Comparison of ENCODE assay signal across 17 cellular contexts in the genomic region with DNA sequence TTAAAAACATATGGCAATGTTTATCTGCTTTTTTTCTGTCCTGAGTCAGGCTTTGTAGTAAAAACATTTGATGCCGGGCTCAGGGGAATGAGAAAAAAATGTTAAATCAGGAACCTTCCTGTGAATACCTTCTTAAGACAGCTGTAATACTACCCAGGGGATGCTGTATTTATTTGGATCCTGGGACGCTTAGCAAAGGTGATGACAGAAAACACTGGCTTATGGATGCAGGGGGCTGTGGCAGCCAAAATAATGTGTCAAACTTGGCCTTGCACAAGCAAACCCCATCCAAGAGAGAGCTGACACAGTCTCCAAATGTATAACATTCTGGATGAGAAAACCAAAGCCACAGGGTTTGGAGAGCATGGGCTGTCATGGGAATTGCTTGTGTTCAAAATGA.
"Had no signal": no experiment of that assay in that cellular context is flagged by ENCODE, and none has a peak within 500 bp of the region (broad histone marks: within the 10 kb centered on the region; RNA-seq: fewer than 3 reads in every experiment).

No MANE protein-coding gene starts in this region.

- H3K4me1 ChIP-seq: psoas muscle, right lobe of liver, upper lobe of right lung had no signal

- H3K27ac ChIP-seq: coronary artery, psoas muscle, right lobe of liver, spleen, upper lobe of right lung had no signal

- H3K4me3 ChIP-seq: coronary artery, ovary, psoas muscle, right lobe of liver, spleen, upper lobe of right lung had no signal

- H3K9me3 ChIP-seq: ovary had no signal

- ATAC-seq: naive thymus-derived CD8-positive, alpha-beta T cell; right lobe of liver; stimulated activated memory B cell treated with anti-CD40 and anti-IgM and Interleukin-4, amounts not matched to agents 10 μg/mL and 1 μg/mL and 100 μg/mL, for 72 hours; upper lobe of right lung had no signal

- H3K36me3 ChIP-seq: ovary, right lobe of liver, spleen, upper lobe of right lung had no signal

- DNase-seq: activated CD4-positive, alpha-beta T cell treated with anti-CD3 and anti-CD28 coated beads, Interleukin-2, amount 50 U/mL, for 4 hours; activated T-cell treated with anti-CD3 and anti-CD28 coated beads for 4 hours; amniotic stem cell; central memory CD4-positive, alpha-beta T cell; erythroblast; foreskin melanocyte; kidney; mesendoderm; naive thymus-derived CD8-positive, alpha-beta T cell; ovary; psoas muscle; right lobe of liver; spleen; stimulated activated CD4-positive, alpha-beta T cell treated with anti-CD3 and anti-CD28 coated beads, Interleukin-4, amount 100 ng/mL, for 4 hours; upper lobe of right lung had no signal

- H3K27me3 ChIP-seq: ovary, right lobe of liver, upper lobe of right lung had no signal
